In the genomic region with DNA sequence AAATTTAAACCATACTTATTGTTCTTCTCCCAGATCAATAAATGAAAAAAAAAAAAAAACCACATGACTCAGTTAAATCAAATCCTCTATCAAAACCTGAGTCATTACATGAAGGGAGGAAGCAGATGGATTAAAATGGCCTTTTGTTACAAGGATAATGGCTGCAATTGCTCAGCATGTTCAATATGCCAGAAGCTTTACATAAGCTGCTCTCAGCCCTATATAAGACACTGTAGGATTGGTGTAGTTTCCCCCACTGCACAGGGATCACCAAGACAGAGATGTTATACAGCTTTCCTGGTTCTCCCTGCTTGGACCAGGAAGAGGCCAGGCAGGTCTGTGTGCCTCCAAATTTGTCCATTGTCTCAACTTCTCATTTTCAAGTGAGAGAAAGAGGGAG, we compare ENCODE assay signal across 20 cellular contexts.
DNase-seq lines count a peak whose midpoint lies in the region; TF ChIP-seq lines count a peak whose summit lies in the region.
"Had no signal": no experiment of that assay in that cellular context is flagged by ENCODE, and none has a peak within 500 bp of the region (broad histone marks: within the 10 kb centered on the region; RNA-seq: fewer than 3 reads in every experiment).

No MANE protein-coding gene starts in this region.

- no peaks in the 10 kb centered on the region for H3K36me3 Mint-ChIP-seq in brain
- H3K36me3 Mint-ChIP-seq: activated naive CD4-positive, alpha-beta T cell treated with anti-CD3 and anti-CD28 coated beads, Interleukin-2, amount 10 ng/mL, durations not matched to agents 7 days and 5 days; naive thymus-derived CD8-positive, alpha-beta T cell had no signal

- peaks cover 7% of the 10 kb centered on the region for H3K27me3 Mint-ChIP-seq in brain
- H3K27me3 Mint-ChIP-seq: activated naive CD4-positive, alpha-beta T cell treated with anti-CD3 and anti-CD28 coated beads, Interleukin-2, amount 10 ng/mL, durations not matched to agents 7 days and 5 days had no signal

- peak overlapping the region in 4 of 5 experiments; percentile 38 to 96 (median 77) for H3K27ac Mint-ChIP-seq in brain
- H3K27ac Mint-ChIP-seq: activated naive CD4-positive, alpha-beta T cell treated with anti-CD3 and anti-CD28 coated beads, Interleukin-2, amount 10 ng/mL, durations not matched to agents 7 days and 5 days; HFFc6; naive thymus-derived CD8-positive, alpha-beta T cell had no signal

- H3K4me3 Mint-ChIP-seq in brain: peak overlapping the region in 1 of 5 experiments; percentile 45
- H3K4me3 Mint-ChIP-seq: activated naive CD4-positive, alpha-beta T cell treated with anti-CD3 and anti-CD28 coated beads, Interleukin-2, amount 10 ng/mL, durations not matched to agents 7 days and 5 days; activated T-cell treated with anti-CD3 and anti-CD28 coated beads, Interleukin-2, amount 50 U/mL, for 4 hours; HFFc6; naive thymus-derived CD8-positive, alpha-beta T cell had no signal

- H3K9me3 Mint-ChIP-seq in brain: peaks cover 0 to 2% (median 0%) of the 10 kb centered on the region in 5 experiments
- H3K9me3 Mint-ChIP-seq: activated naive CD4-positive, alpha-beta T cell treated with anti-CD3 and anti-CD28 coated beads, Interleukin-2, amount 10 ng/mL, durations not matched to agents 7 days and 5 days; activated T-cell treated with anti-CD3 and anti-CD28 coated beads, Interleukin-2, amount 50 U/mL, for 4 hours; HFFc6; naive thymus-derived CD8-positive, alpha-beta T cell had no signal

- DNase-seq in NCI-H345 (lab: John Stamatoyannopoulos, UW) (peak; percentile 18), NCI-H345 treated with DMSO at 0.1 percent for 48 hours (lab: John Stamatoyannopoulos, UW; ENCODE audit: unreplicated experiment) (no peak), NCI-H1436 treated with DMSO at 0.1 percent for 48 hours (lab: John Stamatoyannopoulos, UW) (peak; percentile 49), pons (ENCODE audit: low spot score) (peak; percentile 20), DMS79 treated with DMSO at 0.1 percent for 48 hours (lab: John Stamatoyannopoulos, UW) (no peak), COLO668 (lab: John Stamatoyannopoulos, UW; ENCODE audit: unreplicated experiment) (no peak), SKM-1 (lab: John Stamatoyannopoulos, UW; ENCODE audit: unreplicated experiment) (no peak)
- DNase-seq: activated CD8-positive, alpha-beta memory T cell treated with anti-CD3 and anti-CD28 coated beads for 24 hours; activated naive CD4-positive, alpha-beta T cell treated with anti-CD3 and anti-CD28 coated beads, Interleukin-2, amount 10 ng/mL, durations not matched to agents 7 days and 5 days; activated T-cell treated with anti-CD3 and anti-CD28 coated beads, Interleukin-2, amount 50 U/mL, for 4 hours; DND-41; HFFc6; KBM-7; left cardiac atrium; naive thymus-derived CD8-positive, alpha-beta T cell; NCI-H2029 treated with DMSO at 0.1 percent for 48 hours; posterior cingulate gyrus; right lobe of liver; upper lobe of right lung had no signal

- TF ChIP-seq CTCF in brain (conservative IDR thresholded peaks at IDR 0.05): no peak

- H3K4me1 Mint-ChIP-seq in brain: peaks cover 52% of the 10 kb centered on the region
- H3K4me1 Mint-ChIP-seq: activated naive CD4-positive, alpha-beta T cell treated with anti-CD3 and anti-CD28 coated beads, Interleukin-2, amount 10 ng/mL, durations not matched to agents 7 days and 5 days had no signal

Comparison
In these comparisons a context has a peak if more than half of its experiments do, and no peak if none do; other contexts are left out.
1. DNase-seq: peak in NCI-H345 (single experiment), NCI-H1436 treated with DMSO at 0.1 percent for 48 hours (single experiment) and pons (single experiment); none in NCI-H345 treated with DMSO at 0.1 percent for 48 hours (single experiment), DMS79 treated with DMSO at 0.1 percent for 48 hours (single experiment), COLO668 (single experiment) and SKM-1 (single experiment).